ENCODE assay signal across 7 cellular contexts in genomic region chr11:66051371-66051765, GRCh38. TPM values are rescaled to one million over a fixed set of nuclear protein-coding genes. Genes with fewer than 3 reads are reported as not detected.
DNase-seq lines count a peak whose midpoint lies in the region; ATAC-seq and TF ChIP-seq lines count a peak whose summit lies in the region.

No MANE protein-coding gene starts in this region.

- H3K27me3 Mint-ChIP-seq in WTC11 (ENCODE audit: low read depth) = no peaks in the 10 kb centered on the region

- intact Hi-C loops in spleen (cut with DNase I; ENCODE audit: low total_unique reads) = no loop called here

- peaks cover 26% of the 10 kb centered on the region for H3K36me3 Mint-ChIP-seq in WTC11

- peak overlapping the region; percentile 57 for H2AFZ ChIP-seq in hepatocyte

- peak overlapping the region; percentile 97 for H3K27ac Mint-ChIP-seq in WTC11

- 36% methylated on average over 12 of the region's 12 CpGs for WGBS in hepatocyte (ENCODE audit: low lambda C conversion rate, missing lambda C conversion rate)
- 28 to 34% (median 32%) methylated on average over 12 of the region's 12 CpGs for WGBS in spleen, 5 donors

- H3K9me2 ChIP-seq in hepatocyte (replicated peaks; ENCODE audit: insufficient read depth) = no peaks in the 10 kb centered on the region

- H3K9me3 Mint-ChIP-seq in WTC11 = no peaks in the 10 kb centered on the region

- in situ Hi-C loops in HAP-1 (cut with MboI; ENCODE audit: low sequenced_read_pairs) = no loop called here

- POLR2A ChIA-PET in WTC11 (lab: Charles Lee) = interaction anchor here (0.5 to 1.9 kb wide), 4 partner anchors 19 to 216 kb away, joined by 3 to 6 read pairs (median 4); partner anchors contain the start of gene FIBP

- H3K4me3 ChIP-seq in HAP-1 (peak overlapping the region; percentile 100), hepatocyte (peak overlapping the region; percentile 39), spleen (peak overlapping the region; percentile 92 to 100 (median 100))

- H3K9me3 ChIP-seq in HAP-1 (no peaks in the 10 kb centered on the region; the same call in 1 of the 2 replicates), hepatocyte (ENCODE audit: low read depth) (no peaks in the 10 kb centered on the region), spleen (no peaks in the 10 kb centered on the region)

- no peak for DNase-seq in HAP-1 (ENCODE audit: low spot score in 2 of 2)
- no peak for DNase-seq in WTC11 (ENCODE audit: low spot score)
- DNase-seq in hepatocyte (ENCODE audit: low spot score) = no peak
- peak; percentile 71 for DNase-seq in spleen
- no peak for DNase-seq in HuH-7.5 (ENCODE audit: low spot score)
- no peak for DNase-seq in LoVo (ENCODE audit: low spot score)

- TF ChIP-seq POLR2A in spleen (IDR thresholded peaks at IDR 0.05) = no peak

- ATAC-seq in WTC11 (no peak), GM18498 (IDR thresholded peaks at IDR 0.05; ENCODE audit: unreplicated experiment) (no peak)

- peaks cover 39% of the 10 kb centered on the region for H3K79me2 ChIP-seq in hepatocyte

- H4K20me1 ChIP-seq in hepatocyte (ENCODE audit: insufficient read depth, poor library complexity, severe bottlenecking) = peaks cover 5% of the 10 kb centered on the region

- H3K4me1 ChIP-seq in HAP-1 (peaks cover 13% of the 10 kb centered on the region), hepatocyte (ENCODE audit: insufficient read depth) (peaks cover 22% of the 10 kb centered on the region), spleen (peaks cover 20 to 62% (median 40%) of the 10 kb centered on the region in 6 donors)

- H3K36me3 ChIP-seq in HAP-1 (replicated peaks) (peaks cover 32% of the 10 kb centered on the region), hepatocyte (replicated peaks; ENCODE audit: insufficient read depth, low read depth) (no peaks in the 10 kb centered on the region), spleen (peaks cover 7 to 34% (median 27%) of the 10 kb centered on the region in 6 donors)

- H3K27ac ChIP-seq in hepatocyte = peak overlapping the region; percentile 90
- peak overlapping the region; percentile 72 to 93 (median 90) for H3K27ac ChIP-seq in spleen

- TF ChIP-seq CTCF in WTC11 (IDR thresholded peaks at IDR 0.05) = no peak
- no peak for TF ChIP-seq CTCF in hepatocyte (IDR thresholded peaks at IDR 0.05; ENCODE audit: poor library complexity)
- TF ChIP-seq CTCF in spleen (IDR thresholded peaks at IDR 0.05 in 8 of 11, conservative IDR thresholded peaks at IDR 0.05 in 3 of 11) = no peak

- CTCF ChIA-PET in WTC11 (lab: Charles Lee) = interaction anchor here (1.0 to 4.2 kb wide), 9 partner anchors 18 to 272 kb away, joined by 3 to 35 read pairs (median 4); partner anchors contain the start of genes FIBP and PACS1

- no peaks in the 10 kb centered on the region for H3K27me3 ChIP-seq in HAP-1 (ENCODE audit: low read depth)
- H3K27me3 ChIP-seq in hepatocyte = no peaks in the 10 kb centered on the region
- peaks cover 0 to 27% (median 10%) of the 10 kb centered on the region in 7 donors for H3K27me3 ChIP-seq in spleen (replicated peaks in 1 of 7)

- H3K4me2 ChIP-seq in hepatocyte = peak overlapping the region; percentile 80

- H3K4me3 Mint-ChIP-seq in WTC11 = peak overlapping the region; percentile 100

- H3K4me1 Mint-ChIP-seq in WTC11 = peaks cover 35% of the 10 kb centered on the region

TF ChIP-seq in WTC11, 78 proteins besides CTCF, POLR2A, EP300 and RAD21:
- TF ChIP-seq MXD4 (CRISPR knock-in tag; IDR thresholded peaks at IDR 0.05; ENCODE audit: borderline replicate concordance) (no peak), ZNF396 (CRISPR knock-in tag; IDR thresholded peaks at IDR 0.05; ENCODE audit: borderline replicate concordance) (no peak), JAZF1 (CRISPR knock-in tag; IDR thresholded peaks at IDR 0.05) (no peak)

RNA-seq across cellular contexts. Expression of gene SF3B2, which starts 0.8 kb away (rescaled TPM):
- 235 to 295 TPM (median 251 TPM) in 3 replicates for total RNA-seq in WTC11 (2021)
- 109 and 120 TPM in 2 replicates for total RNA-seq in hepatocyte
- 155 and 170 TPM in 2 replicates for polyA plus RNA-seq in hepatocyte
- total RNA-seq in spleen = 100 to 1,000 TPM; 139 to 195 (median 164) TPM
- polyA plus RNA-seq in spleen = 100 to 1,000 TPM in 1 of 3 donors, 10 to 100 TPM in 2; 77.5 to 104 (median 89.9) TPM

RNA-seq across cellular contexts. Expression of gene GAL3ST3, which starts 2.4 kb away (rescaled TPM):
- 21.3 to 22.6 TPM (median 21.6 TPM) in 3 replicates for total RNA-seq in WTC11 (2021)
- 0.68 and 0.80 TPM in 2 replicates for total RNA-seq in hepatocyte
- polyA plus RNA-seq in hepatocyte = 1.1 and 2.6 TPM in 2 replicates
- total RNA-seq in spleen = not detected
- polyA plus RNA-seq in spleen = under 1 TPM; 0.03 to 0.04 (median 0.03) TPM

RNA-seq across cellular contexts. Expression of gene PACS1, which starts 18.7 kb away (rescaled TPM):
- 30.1 to 34.8 TPM (median 30.9 TPM) in 3 replicates for total RNA-seq in WTC11 (2021)
- 23.5 and 28.2 TPM in 2 replicates for total RNA-seq in hepatocyte
- polyA plus RNA-seq in hepatocyte = 70.1 and 71.5 TPM in 2 replicates
- 100 to 1,000 TPM in 5 of 7 donors, 10 to 100 TPM in 2; 65.8 to 126 (median 110) TPM for total RNA-seq in spleen
- 10 to 100 TPM; 20.6 to 35.1 (median 20.9) TPM for polyA plus RNA-seq in spleen

RNA-seq across cellular contexts. Expression of gene CATSPER1, which starts 25.1 kb away (rescaled TPM):
- not detected in 3 replicates for total RNA-seq in WTC11 (2021)
- total RNA-seq in hepatocyte = not detected in 2 replicates
- polyA plus RNA-seq in hepatocyte = not detected in 2 replicates
- 1 to 10 TPM in 3 of 7 donors, under 1 TPM in 2, not detected in 2; 0.70 to 1.2 (median 1.1) TPM for total RNA-seq in spleen
- polyA plus RNA-seq in spleen = under 1 TPM; 0.30 to 0.51 (median 0.50) TPM

RNA-seq across cellular contexts. Expression of gene CST6, which starts 39.6 kb away (rescaled TPM):
- total RNA-seq in WTC11 (2021) = 0.72 to 2.7 TPM (median 1.9 TPM) in 3 replicates
- 3.0 and 4.4 TPM in 2 replicates for total RNA-seq in hepatocyte
- polyA plus RNA-seq in hepatocyte = 9.4 and 17.6 TPM in 2 replicates
- not detected for total RNA-seq in spleen
- polyA plus RNA-seq in spleen = 1 to 10 TPM in 1 of 3 donors, under 1 TPM in 2; 0.76 to 1.4 (median 0.93) TPM

Comparison
In these comparisons a context has a peak if more than half of its experiments do, and no peak if none do; other contexts are left out.
1. H3K4me3 ChIP-seq: peak in every context shown above with its lines; median percentile 100 in HAP-1; 100 in spleen; 39 in hepatocyte.
2. RNA of gene GAL3ST3, which starts 2.4 kb away (total RNA-seq): 21.3 to 22.6 TPM in WTC11; 0.68 to 0.80 TPM in hepatocyte and not detected in spleen; every median in the first group is over 10 times any median in the second.